10 cellular contexts compared by ENCODE assay signal in genomic region chr6:30206799-30207618, GRCh38. TPM values are rescaled to one million over a fixed set of nuclear protein-coding genes. Genes with fewer than 3 reads are reported as not detected.
DNase-seq lines count a peak whose midpoint lies in the region; ATAC-seq and TF ChIP-seq lines count a peak whose summit lies in the region.
"Had no signal": no experiment of that assay in that cellular context is flagged by ENCODE, and none has a peak within 500 bp of the region (broad histone marks: within the 10 kb centered on the region; RNA-seq: fewer than 3 reads in every experiment).

No MANE protein-coding gene starts in this region.

- H3K36me3 Mint-ChIP-seq in activated CD4-positive, alpha-beta T cell treated with anti-CD3 and anti-CD28 coated beads, Interleukin-2, amount 10 ng/mL, durations not matched to agents 7 days and 5 days (ENCODE audit: low read depth) = peaks cover 33% of the 10 kb centered on the region

- H3K27ac Mint-ChIP-seq in activated CD4-positive, alpha-beta T cell treated with anti-CD3 and anti-CD28 coated beads, Interleukin-2, amount 10 ng/mL, durations not matched to agents 7 days and 5 days = no peak overlapping the region

- no peak overlapping the region for H3K4me3 Mint-ChIP-seq in activated CD4-positive, alpha-beta T cell treated with anti-CD3 and anti-CD28 coated beads, Interleukin-2, amount 10 ng/mL, durations not matched to agents 7 days and 5 days

- H3K27ac ChIP-seq in OCI-LY1 (ENCODE audit: low read depth, low read length, poor library complexity, severe bottlenecking) (peak overlapping the region; percentile 13), esophagus (ENCODE audit: low read depth in 2 of 2, low read length in 1 of 2) (peak overlapping the region; percentile 84 to 94)

- H3K27me3 Mint-ChIP-seq in activated CD4-positive, alpha-beta T cell treated with anti-CD3 and anti-CD28 coated beads, Interleukin-2, amount 10 ng/mL, durations not matched to agents 7 days and 5 days = no peaks in the 10 kb centered on the region

- H3K9me3 ChIP-seq in OCI-LY1 (ENCODE audit: low read length) (no peaks in the 10 kb centered on the region), esophagus (ENCODE audit: control insufficient read depth in 2 of 2, insufficient read depth in 1 of 2, low read depth in 1 of 2, low read length in 1 of 2) (no peaks in the 10 kb centered on the region)

- in situ Hi-C loops in ACHN (cut with HindIII; ENCODE audit: low pct_ligation_motif_present, low pct_unique_long_range_greater_than_20kb, low sequenced_read_pairs) = no loop called here

- POLR2A ChIA-PET in activated CD4-positive, alpha-beta T cell treated with anti-CD3 and anti-CD28 coated beads, Interleukin-2, amount 10 ng/mL, durations not matched to agents 7 days and 5 days (lab: Charles Lee) = no interaction called here

- H3K36me3 ChIP-seq in OCI-LY1 (ENCODE audit: insufficient read depth, low read length) (peaks cover 26% of the 10 kb centered on the region; the same call in 1 of the 2 replicates), esophagus (ENCODE audit: control insufficient read depth in 2 of 2, insufficient read depth in 2 of 2, low read length in 1 of 2) (no peaks in the 10 kb centered on the region)

- no peak overlapping the region for H2AFZ ChIP-seq in OCI-LY1 (ENCODE audit: low read length)

- peak overlapping the region; percentile 10; the same call in 1 of the 2 replicates for H3K9ac ChIP-seq in OCI-LY1 (ENCODE audit: low read length)

- peaks cover 70% of the 10 kb centered on the region for H3K4me1 Mint-ChIP-seq in activated CD4-positive, alpha-beta T cell treated with anti-CD3 and anti-CD28 coated beads, Interleukin-2, amount 10 ng/mL, durations not matched to agents 7 days and 5 days

- no peaks in the 10 kb centered on the region for H3K9me2 ChIP-seq in OCI-LY1 (ENCODE audit: low read depth, low read length)

- ATAC-seq in HG03135 (IDR thresholded peaks at IDR 0.05; ENCODE audit: unreplicated experiment) = no peak

- H3K27me3 ChIP-seq in OCI-LY1 (ENCODE audit: insufficient read depth, low read length) = no peaks in the 10 kb centered on the region
- no peaks in the 10 kb centered on the region for H3K27me3 ChIP-seq in esophagus (ENCODE audit: control insufficient read depth in 1 of 2, insufficient read depth in 2 of 2, low read length in 2 of 2)

- H4K20me1 ChIP-seq in OCI-LY1 (ENCODE audit: insufficient read depth, low read length) = no peaks in the 10 kb centered on the region

- H3K79me2 ChIP-seq in OCI-LY1 (ENCODE audit: insufficient read depth, low read length) = peaks cover 70% of the 10 kb centered on the region

- H3K4me2 ChIP-seq in OCI-LY1 (ENCODE audit: low read length) = peak overlapping the region; percentile 57

- 29 to 41% methylated on average over 11 of the region's 11 CpGs for WGBS in esophagus, 2 donors

- no peak for TF ChIP-seq CTCF in OCI-LY1 (IDR thresholded peaks at IDR 0.05; ENCODE audit: low read length)

- H3K4me3 ChIP-seq in OCI-LY1 (ENCODE audit: low read depth, low read length, poor library complexity, severe bottlenecking) (peak overlapping the region; percentile 24), esophagus (ENCODE audit: low read depth in 1 of 2, low read length in 2 of 2) (no peak overlapping the region)

- CTCF ChIA-PET in activated CD4-positive, alpha-beta T cell treated with anti-CD3 and anti-CD28 coated beads, Interleukin-2, amount 10 ng/mL, durations not matched to agents 7 days and 5 days (lab: Charles Lee) = interaction anchor here (1.1 to 1.4 kb wide), 2 partner anchors 11 to 21 kb away, joined by 3 to 4 read pairs; no protein-coding TSS in a partner anchor

- DNase-seq in ACHN (peak; percentile 11), mucosa of gallbladder (ENCODE audit: low spot score) (peak; percentile 61), NCI-H2227 (lab: John Stamatoyannopoulos, UW; ENCODE audit: unreplicated experiment) (no peak), inferior parietal cortex (ENCODE audit: extremely low spot score) (no peak)
- DNase-seq in activated CD4-positive, alpha-beta T cell treated with anti-CD3 and anti-CD28 coated beads, Interleukin-2, amount 10 ng/mL, durations not matched to agents 7 days and 5 days = no peak
- DNase-seq: activated CD4-positive, alpha-beta T cell treated with anti-CD3 and anti-CD28 coated beads, Interleukin-2, amount 50 U/mL, for 4 hours; NCI-H1694 had no signal

- peaks cover 64% of the 10 kb centered on the region for H3K4me1 ChIP-seq in OCI-LY1 (ENCODE audit: insufficient read depth, low read length, severe bottlenecking)
- peaks cover 8 to 21% of the 10 kb centered on the region in 2 donors for H3K4me1 ChIP-seq in esophagus (ENCODE audit: control insufficient read depth in 2 of 2, insufficient read depth in 2 of 2, low read length in 1 of 2)

- no peaks in the 10 kb centered on the region for H3F3A ChIP-seq in OCI-LY1 (ENCODE audit: insufficient read depth, low read length)

- H3K9me3 Mint-ChIP-seq in activated CD4-positive, alpha-beta T cell treated with anti-CD3 and anti-CD28 coated beads, Interleukin-2, amount 10 ng/mL, durations not matched to agents 7 days and 5 days = no peaks in the 10 kb centered on the region

RNA-seq across cellular contexts. Expression of gene TRIM26, which starts 6.2 kb away (rescaled TPM):
- polyA plus RNA-seq in esophagus = 10 to 100 TPM; 33.3 to 40.2 TPM
- 72.4 TPM for total RNA-seq in mucosa of gallbladder
- total RNA-seq in activated CD4-positive, alpha-beta T cell treated with anti-CD3 and anti-CD28 coated beads, Interleukin-2, amount 10 ng/mL, durations not matched to agents 7 days and 5 days = 10 to 100 TPM; 84.6 to 88.3 TPM

RNA-seq across cellular contexts. Expression of gene TRIM15, which starts 43.7 kb away (rescaled TPM):
- not detected for polyA plus RNA-seq in esophagus
- total RNA-seq in mucosa of gallbladder = 19.6 TPM
- not detected for total RNA-seq in activated CD4-positive, alpha-beta T cell treated with anti-CD3 and anti-CD28 coated beads, Interleukin-2, amount 10 ng/mL, durations not matched to agents 7 days and 5 days

RNA-seq across cellular contexts. Expression of gene TRIM10, which starts 46.0 kb away (rescaled TPM):
- not detected for polyA plus RNA-seq in esophagus
- total RNA-seq in mucosa of gallbladder = 5.4 TPM
- total RNA-seq in activated CD4-positive, alpha-beta T cell treated with anti-CD3 and anti-CD28 coated beads, Interleukin-2, amount 10 ng/mL, durations not matched to agents 7 days and 5 days = not detected

Comparison
In these comparisons a context has a peak if more than half of its experiments do, and no peak if none do; other contexts are left out.
1. DNase-seq: peak in ACHN (single experiment) and mucosa of gallbladder (single experiment); none in activated CD4-positive, alpha-beta T cell treated with anti-CD3 and anti-CD28 coated beads, Interleukin-2, amount 10 ng/mL, durations not matched to agents 7 days and 5 days (single experiment), NCI-H2227 (single experiment) and inferior parietal cortex (single experiment).
2. RNA of gene TRIM15, which starts 43.7 kb away (total RNA-seq): 19.6 TPM in mucosa of gallbladder (single experiment); not detected in activated CD4-positive, alpha-beta T cell treated with anti-CD3 and anti-CD28 coated beads, Interleukin-2, amount 10 ng/mL, durations not matched to agents 7 days and 5 days; every median in the first group is over 10 times any median in the second.